In genomic region chr1:172343246-172344099, GRCh38 we compare ENCODE assay signal across 8 cellular contexts.
DNase-seq lines count a peak whose midpoint lies in the region; ATAC-seq and TF ChIP-seq lines count a peak whose summit lies in the region.

No MANE protein-coding gene starts in this region.

- H3K9ac ChIP-seq in Loucy (ENCODE audit: low read depth, low read length, poor library complexity, severe bottlenecking) (peak overlapping the region; percentile 33), mammary epithelial cell (ENCODE audit: insufficient read depth, low read length) (peak overlapping the region; percentile 35)

- CTCF ChIA-PET in mammary epithelial cell (lab: Charles Lee; ENCODE audit: low non-redundant PET): no interaction called here

- H3K79me2 ChIP-seq in Loucy (ENCODE audit: insufficient read depth, low read length) (no peaks in the 10 kb centered on the region), mammary epithelial cell (ENCODE audit: insufficient read depth, low read length) (no peaks in the 10 kb centered on the region)

- no TSS peak for BruUV-seq in mammary epithelial cell (replicated peaks; lab: Mats Ljungman, UMichigan)

- H3K36me3 ChIP-seq in Loucy (ENCODE audit: insufficient read depth, low read length): no peaks in the 10 kb centered on the region
- no peaks in the 10 kb centered on the region for H3K36me3 ChIP-seq in mammary epithelial cell (ENCODE audit: insufficient read depth, low read length)

- ATAC-seq in GM18498 (IDR thresholded peaks at IDR 0.05; ENCODE audit: unreplicated experiment) (no peak), HG03280 (IDR thresholded peaks at IDR 0.05; ENCODE audit: unreplicated experiment) (no peak)

- peaks cover 6% of the 10 kb centered on the region for H3K27me3 Mint-ChIP-seq in nephron progenitor cell (ENCODE audit: low read depth, poor library complexity)

- peak overlapping the region; percentile 71 for H3K27ac Mint-ChIP-seq in nephron progenitor cell

- peaks cover 22% of the 10 kb centered on the region for H3K36me3 Mint-ChIP-seq in nephron progenitor cell (ENCODE audit: low read depth)

- H3F3A ChIP-seq in Loucy (ENCODE audit: low read depth): no peaks in the 10 kb centered on the region

- peak overlapping the region; percentile 23; the same call in 1 of the 2 replicates for H2AFZ ChIP-seq in Loucy (ENCODE audit: low read length)
- peak overlapping the region; percentile 42 for H2AFZ ChIP-seq in mammary epithelial cell (ENCODE audit: low read depth, low read length)

- peak overlapping the region; percentile 69 for H3K27ac ChIP-seq in mammary epithelial cell (ENCODE audit: insufficient read depth, low read depth, low read length)

- H3K9me3 ChIP-seq in Loucy (ENCODE audit: insufficient read depth, low read depth, low read length) (peaks cover 7% of the 10 kb centered on the region), mammary epithelial cell (replicated peaks; ENCODE audit: insufficient read depth, low read length) (no peaks in the 10 kb centered on the region)

- dilution Hi-C loops in mammary epithelial cell (cut with HindIII; ENCODE audit: low sequenced_read_pairs): no loop called here

- intact Hi-C loops in mammary epithelial cell (cut with micrococcal nuclease): no loop called here

- no peaks in the 10 kb centered on the region for H3K9me2 ChIP-seq in Loucy (replicated peaks; ENCODE audit: low read depth, low read length)

- 23% methylated on average over 10 of the region's 10 CpGs for WGBS in mammary epithelial cell (ENCODE audit: low coverage, missing lambda C conversion rate)

- TF ChIP-seq CTCF in Loucy (conservative IDR thresholded peaks at IDR 0.05; ENCODE audit: low read length) (no peak), mammary epithelial cell (conservative IDR thresholded peaks at IDR 0.05 in 1 of 2, IDR thresholded peaks at IDR 0.05 in 1 of 2; ENCODE audit: extremely low read depth in 1 of 2, insufficient read depth in 1 of 2, low read depth in 1 of 2, low read length in 2 of 2) (no peak), nephron progenitor cell (IDR thresholded peaks at IDR 0.05) (no peak)

- H3K4me1 ChIP-seq in Loucy (ENCODE audit: insufficient read depth, low read length, poor library complexity, severe bottlenecking) (peaks cover 20% of the 10 kb centered on the region), mammary epithelial cell (ENCODE audit: insufficient read depth, low read length) (peaks cover 23% of the 10 kb centered on the region)

- peaks cover 27% of the 10 kb centered on the region for H3K4me1 Mint-ChIP-seq in nephron progenitor cell

- in situ Hi-C loops in mammary epithelial cell (cut with MboI; ENCODE audit: low sequenced_read_pairs in 2 of 2): no loop called here

- DNase-seq in GM03348 (ENCODE audit: low spot score) (peak; percentile 57), mammary epithelial cell (peak; percentile 61), nephron progenitor cell (no peak), activated gamma-delta T cell treated with Interleukin-2 at 50 U/mL for 16 hours (no peak), NCI-H128 (lab: John Stamatoyannopoulos, UW; ENCODE audit: unreplicated experiment) (no peak)

- H3K4me3 Mint-ChIP-seq in nephron progenitor cell: peak overlapping the region; percentile 6

- H3K9me3 Mint-ChIP-seq in nephron progenitor cell: peaks cover 30% of the 10 kb centered on the region

- H3K4me2 ChIP-seq in Loucy (ENCODE audit: low read depth, low read length, poor library complexity, severe bottlenecking) (peak overlapping the region; percentile 47), mammary epithelial cell (ENCODE audit: insufficient read depth, low read depth, low read length) (peak overlapping the region; percentile 73)

- H3K27me3 ChIP-seq in Loucy (ENCODE audit: insufficient read depth, low read length, poor library complexity, severe bottlenecking): no peaks in the 10 kb centered on the region
- no peaks in the 10 kb centered on the region for H3K27me3 ChIP-seq in mammary epithelial cell (ENCODE audit: insufficient read depth, low read length)

- H4K20me1 ChIP-seq in Loucy (ENCODE audit: insufficient read depth, low read length, poor library complexity, severe bottlenecking) (no peaks in the 10 kb centered on the region), mammary epithelial cell (ENCODE audit: insufficient read depth, low read length) (no peaks in the 10 kb centered on the region)

- no peak overlapping the region for H3K4me3 ChIP-seq in Loucy (ENCODE audit: low read length, poor library complexity, severe bottlenecking)
- H3K4me3 ChIP-seq in mammary epithelial cell (replicated peaks in 1 of 3; ENCODE audit: insufficient read depth in 1 of 3, low read depth in 2 of 3, low read length in 3 of 3): no peak overlapping the region

Comparison
In these comparisons a context has a peak if more than half of its experiments do, and no peak if none do; other contexts are left out.
1. DNase-seq: peak in GM03348 (single experiment) and mammary epithelial cell (single experiment); none in nephron progenitor cell (single experiment), activated gamma-delta T cell treated with Interleukin-2 at 50 U/mL for 16 hours (single experiment) and NCI-H128 (single experiment).